8 cellular contexts compared by ENCODE assay signal in genomic region chr17:78359216-78359935, GRCh38. TPM values are rescaled to one million over a fixed set of nuclear protein-coding genes. Genes with fewer than 3 reads are reported as not detected.
A peak's percentile ranks its signal among the peaks of the same experiment; 100 is the strongest.
DNase-seq lines count a peak whose midpoint lies in the region; ATAC-seq, FAIRE-seq and TF ChIP-seq lines count a peak whose summit lies in the region.

No MANE protein-coding gene starts in this region.

- no peak for TF ChIP-seq RAD21 in K562 (CRISPR knock-in tag; conservative IDR thresholded peaks at IDR 0.05 in 1 of 2, IDR thresholded peaks at IDR 0.05 in 1 of 2)

- no peak for TF ChIP-seq EP300 in K562 (IDR thresholded peaks at IDR 0.05; ENCODE audit: low read length)

- no peaks in the 10 kb centered on the region for H3K79me2 ChIP-seq in MM.1S (ENCODE audit: low read length)
- peaks cover 41% of the 10 kb centered on the region for H3K79me2 ChIP-seq in K562 (ENCODE audit: control insufficient read depth, insufficient read depth, low read length)

- peak; percentile 1 for ATAC-seq in GM18502 (IDR thresholded peaks at IDR 0.05; ENCODE audit: poor library complexity, unreplicated experiment)
- ATAC-seq in K562: peak; percentile 32

- BruUV-seq in K562 (replicated peaks; lab: Mats Ljungman, UMichigan): no TSS peak

- H3K36me3 ChIP-seq in MM.1S (replicated peaks; ENCODE audit: insufficient read depth, low read length): no peaks in the 10 kb centered on the region
- peaks cover 33% of the 10 kb centered on the region for H3K36me3 ChIP-seq in K562 (ENCODE audit: control insufficient read depth, insufficient read depth, low read length)
- H3K36me3 ChIP-seq in kidney (ENCODE audit: control insufficient read depth in 1 of 2, insufficient read depth in 2 of 2, low read length in 2 of 2): peaks cover 3 to 9% of the 10 kb centered on the region in 2 donors

- no peak overlapping the region for H2AFZ ChIP-seq in MM.1S (ENCODE audit: low read length)
- no peak overlapping the region for H2AFZ ChIP-seq in K562 (ENCODE audit: low read depth, low read length)

- TF ChIP-seq CTCF in MM.1S (IDR thresholded peaks at IDR 0.05; ENCODE audit: low read length): no peak
- no peak for TF ChIP-seq CTCF in K562 (IDR thresholded peaks at IDR 0.05 in 2 of 3, conservative IDR thresholded peaks at IDR 0.05 in 1 of 3; ENCODE audit: insufficient read depth in 2 of 3, low read depth in 1 of 3, low read length in 3 of 3)
- TF ChIP-seq CTCF in kidney (IDR thresholded peaks at IDR 0.05; ENCODE audit: borderline replicate concordance, extremely low read depth, insufficient read depth): no peak

- peak overlapping the region; percentile 90 for H3K4me2 ChIP-seq in MM.1S (ENCODE audit: low read depth, low read length)
- H3K4me2 ChIP-seq in K562 (ENCODE audit: insufficient read depth, low read length): peak overlapping the region; percentile 88

- H4K20me1 ChIP-seq in MM.1S (ENCODE audit: insufficient read depth, low read length) (no peaks in the 10 kb centered on the region), K562 (replicated peaks; ENCODE audit: control insufficient read depth, insufficient read depth, low read length) (peaks cover 37% of the 10 kb centered on the region)

- H3K4me1 ChIP-seq in MM.1S (ENCODE audit: low read length) (peaks cover 24% of the 10 kb centered on the region), K562 (replicated peaks in 1 of 2; ENCODE audit: control insufficient read depth in 2 of 2, insufficient read depth in 2 of 2, low read length in 2 of 2) (peaks cover 39 to 62% of the 10 kb centered on the region in 2 experiments), kidney (ENCODE audit: control insufficient read depth in 1 of 2, insufficient read depth in 1 of 2, low read depth in 1 of 2, low read length in 2 of 2) (peaks cover 6 to 11% of the 10 kb centered on the region in 2 donors)

- no peaks in the 10 kb centered on the region for H3K9me2 ChIP-seq in MM.1S (replicated peaks; ENCODE audit: insufficient read depth, low read length)

- FAIRE-seq in K562 (lab: Jason Lieb, UNC): no peak
- no peak for FAIRE-seq in kidney (lab: Jason Lieb, UNC)

- H3K27ac ChIP-seq in MM.1S (ENCODE audit: low read length): no peak overlapping the region
- peak overlapping the region; percentile 84 for H3K27ac ChIP-seq in K562 (ENCODE audit: extremely low read depth, low read depth, low read length)
- peak overlapping the region; percentile 83 to 95 for H3K27ac ChIP-seq in kidney (ENCODE audit: low read depth in 2 of 2, low read length in 2 of 2)

- peaks cover 34% of the 10 kb centered on the region for H3F3A ChIP-seq in MM.1S (ENCODE audit: insufficient read depth, low read length)

- in situ Hi-C loops in K562 (cut with MboI): no loop called here

- H3K4me3 ChIP-seq in MM.1S (ENCODE audit: low read length) (peak overlapping the region; percentile 56; the same call in 1 of the 2 replicates), K562 (peak overlapping the region; percentile 90), kidney (ENCODE audit: low read length in 2 of 2) (peak overlapping the region; percentile 72 to 81)

- H3K9ac ChIP-seq in MM.1S (ENCODE audit: low read length): peak overlapping the region; percentile 21; the same call in 1 of the 2 replicates
- peak overlapping the region; percentile 86 to 99 for H3K9ac ChIP-seq in K562 (ENCODE audit: insufficient read depth in 1 of 2, low read depth in 2 of 2, low read length in 2 of 2)
- peak overlapping the region; percentile 73 to 81 for H3K9ac ChIP-seq in kidney (ENCODE audit: low read length in 2 of 2)

- H3K27me3 ChIP-seq in MM.1S (replicated peaks; ENCODE audit: insufficient read depth, low read length): peaks cover 57% of the 10 kb centered on the region
- no peaks in the 10 kb centered on the region for H3K27me3 ChIP-seq in K562 (ENCODE audit: control insufficient read depth in 2 of 2, insufficient read depth in 2 of 2, low read length in 2 of 2)

- no peak for TF ChIP-seq POLR2A in K562 (conservative IDR thresholded peaks at IDR 0.05)

- DNase-seq in MM.1S: no peak
- DNase-seq in K562 (ENCODE audit: extremely low read depth in 1 of 4, low spot score in 3 of 4): peak; percentile 42 to 68 (median 64)
- DNase-seq in kidney: no peak
- peak in 4 of 6 experiments; percentile 43 to 76 (median 49) for DNase-seq in stimulated activated naive CD4-positive, alpha-beta T cell (lab: John Stamatoyannopoulos, UW)
- DNase-seq in inferior parietal cortex (ENCODE audit: extremely low spot score): no peak
- no peak for DNase-seq in NCI-H345 (lab: John Stamatoyannopoulos, UW)
- no peak for DNase-seq in foreskin melanocyte

- CTCF ChIA-PET in K562 (lab: Yijun Ruan, JAX; ENCODE audit: low intra/inter-chr PET ratio): interaction anchor here (2.1 kb wide), 1 partner anchor 63 kb away, joined by 12 read pairs; no protein-coding TSS in a partner anchor

- H3K9me1 ChIP-seq in K562 (ENCODE audit: control insufficient read depth, insufficient read depth, low read length): peaks cover 23% of the 10 kb centered on the region

- intact Hi-C loops in K562 (cut with micrococcal nuclease) (no loop called here), kidney (cut with DNase I) (no loop called here)

- POLR2A ChIA-PET in K562 (lab: Yijun Ruan, JAX): interaction anchor here (0.6 to 1.4 kb wide), 7 partner anchors 10 to 85 kb away, joined by 3 to 4 read pairs (median 3); no protein-coding TSS in a partner anchor

- 1% methylated on average over 37 of the region's 76 CpGs for WGBS in K562 (ENCODE audit: insufficient coverage, low coverage, missing lambda C conversion rate)

- H3K9me3 ChIP-seq in MM.1S (replicated peaks; ENCODE audit: insufficient read depth, low read length) (no peaks in the 10 kb centered on the region), K562 (replicated peaks; ENCODE audit: control insufficient read depth, insufficient read depth, low read depth, low read length) (no peaks in the 10 kb centered on the region), kidney (ENCODE audit: control insufficient read depth in 1 of 2, low read length in 2 of 2) (no peaks in the 10 kb centered on the region)

TF ChIP-seq in K562, 482 proteins besides CTCF, POLR2A, EP300 and RAD21 (continues in another document):
- TF ChIP-seq PRPF4 (IDR thresholded peaks at IDR 0.05; ENCODE audit: insufficient read depth, low read depth, low read length, poor library complexity, severe bottlenecking) (no peak), HOXB6 (CRISPR knock-in tag; IDR thresholded peaks at IDR 0.05; ENCODE audit: borderline replicate concordance) (no peak), SAP30 (IDR thresholded peaks at IDR 0.05; ENCODE audit: borderline replicate concordance, insufficient read depth, low read depth, low read length, poor library complexity, severe bottlenecking) (peak; percentile 72)
- TF ChIP-seq, protein P1, sequence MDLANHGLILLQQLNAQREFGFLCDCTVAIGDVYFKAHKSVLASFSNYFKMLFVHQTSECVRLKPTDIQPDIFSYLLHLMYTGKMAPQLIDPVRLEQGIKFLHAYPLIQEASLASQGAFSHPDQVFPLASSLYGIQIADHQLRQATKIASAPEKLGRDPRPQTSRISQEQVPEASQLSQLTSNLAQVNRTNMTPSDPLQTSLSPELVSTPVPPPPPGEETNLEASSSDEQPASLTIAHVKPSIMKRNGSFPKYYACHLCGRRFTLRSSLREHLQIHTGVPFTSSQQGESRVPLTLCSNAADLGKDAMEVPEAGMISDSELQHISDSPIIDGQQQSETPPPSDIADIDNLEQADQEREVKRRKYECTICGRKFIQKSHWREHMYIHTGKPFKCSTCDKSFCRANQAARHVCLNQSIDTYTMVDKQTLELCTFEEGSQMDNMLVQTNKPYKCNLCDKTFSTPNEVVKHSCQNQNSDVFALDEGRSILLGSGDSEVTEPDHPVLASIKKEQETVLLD (IDR thresholded peaks at IDR 0.05): peak; percentile 61

RNA-seq across cellular contexts. Expression of gene SOCS3, which starts 0.5 kb away (rescaled TPM):
- 20.8 and 58.5 TPM in 2 replicates for total RNA-seq in K562 (2011; cell fraction: chromatin; rRNA removed; ENCODE audit: low replicate concordance)
- 62.9 and 64.2 TPM in 2 replicates for total RNA-seq in K562 (2011; cell fraction: nucleolus; rRNA removed)
- 32.2 and 39.5 TPM in 2 replicates for total RNA-seq in K562 (2011; cell fraction: nucleoplasm; rRNA removed)
- total RNA-seq in K562 (2014; rRNA removed) (37.3 and 38.9 TPM in 2 replicates), K562 (2014; rRNA removed; fragmentation: Illumina TruSeq; extraction: Trizol) (13.7 and 14.4 TPM in 2 replicates), K562 (2015; rRNA removed; fragmentation: Illumina TruSeq; extraction: Trizol) (10.9 and 12.3 TPM in 2 replicates), K562 (2021) (30.7 and 36.8 TPM in 2 replicates), kidney (110 TPM)
- polyA plus RNA-seq in K562 (2011; rRNA removed) (12.7 and 17.9 TPM in 2 replicates), K562 (2014; fragmentation: Illumina TruSeq; extraction: Trizol) (12.5 and 19.4 TPM in 2 replicates), K562 (2014; fragmentation: Nextera tagmentation; extraction: Ambion mirVana) (under 1 TPM; 0.56 to 0.92 TPM), K562 (2014; rRNA removed) (17.5 and 21.9 TPM in 2 replicates), kidney (ENCODE audit: insufficient read depth, low read depth, low replicate concordance) (31.2 TPM)
- 12.3 and 31.5 TPM in 2 replicates for polyA plus RNA-seq in K562 (2011; cell fraction: cytosol; rRNA removed)
- 26.9 and 59.7 TPM in 2 replicates for polyA plus RNA-seq in K562 (2011; cell fraction: nucleus; rRNA removed)
- 8.8 and 9.6 TPM in 2 replicates for polyA plus RNA-seq in K562 (2012)
- polyA minus RNA-seq in K562 (2011; rRNA and poly(A)+ RNA removed): 12.4 and 23.2 TPM in 2 replicates
- polyA minus RNA-seq in K562 (2011; cell fraction: cytosol; rRNA and poly(A)+ RNA removed): 22.2 and 30.9 TPM in 2 replicates
- 23.3 and 27.7 TPM in 2 replicates for polyA minus RNA-seq in K562 (2011; cell fraction: nucleus; rRNA and poly(A)+ RNA removed)

RNA-seq across cellular contexts. Expression of gene PGS1, which starts 19.1 kb away (rescaled TPM):
- 72.8 and 169 TPM in 2 replicates for total RNA-seq in K562 (2011; cell fraction: chromatin; rRNA removed; ENCODE audit: low replicate concordance)
- total RNA-seq in K562 (2011; cell fraction: nucleolus; rRNA removed): 88.1 and 96.7 TPM in 2 replicates
- 70.5 and 71.8 TPM in 2 replicates for total RNA-seq in K562 (2011; cell fraction: nucleoplasm; rRNA removed)
- total RNA-seq in K562 (2014; rRNA removed) (24.0 and 33.4 TPM in 2 replicates), K562 (2014; rRNA removed; fragmentation: Illumina TruSeq; extraction: Trizol) (10.7 and 14.0 TPM in 2 replicates), K562 (2015; rRNA removed; fragmentation: Illumina TruSeq; extraction: Trizol) (16.9 and 20.3 TPM in 2 replicates), K562 (2021) (33.5 and 38.4 TPM in 2 replicates), kidney (65.4 TPM)
- polyA plus RNA-seq in K562 (2011; rRNA removed) (39.4 and 43.6 TPM in 2 replicates), K562 (2014; fragmentation: Illumina TruSeq; extraction: Trizol) (22.3 and 27.0 TPM in 2 replicates), K562 (2014; fragmentation: Nextera tagmentation; extraction: Ambion mirVana) (1 to 10 TPM; 1.3 to 1.8 TPM), K562 (2014; rRNA removed) (29.7 and 36.0 TPM in 2 replicates), kidney (ENCODE audit: insufficient read depth, low read depth, low replicate concordance) (15.6 TPM)
- 36.4 and 45.7 TPM in 2 replicates for polyA plus RNA-seq in K562 (2011; cell fraction: cytosol; rRNA removed)
- 113 and 149 TPM in 2 replicates for polyA plus RNA-seq in K562 (2011; cell fraction: nucleus; rRNA removed)
- polyA plus RNA-seq in K562 (2012): 24.6 and 37.9 TPM in 2 replicates
- polyA minus RNA-seq in K562 (2011; rRNA and poly(A)+ RNA removed): 23.3 and 26.9 TPM in 2 replicates
- 30.8 and 30.9 TPM in 2 replicates for polyA minus RNA-seq in K562 (2011; cell fraction: cytosol; rRNA and poly(A)+ RNA removed)
- 40.8 and 57.1 TPM in 2 replicates for polyA minus RNA-seq in K562 (2011; cell fraction: nucleus; rRNA and poly(A)+ RNA removed)

Comparison
In these comparisons a context has a peak if more than half of its experiments do, and no peak if none do; other contexts are left out.
1. DNase-seq: peak in K562 (4 of 4) and stimulated activated naive CD4-positive, alpha-beta T cell (4 of 6); none in MM.1S (single experiment), kidney (single experiment), inferior parietal cortex (single experiment), NCI-H345 (single experiment) and foreskin melanocyte (single experiment).
2. H3K9ac ChIP-seq: peak in every context shown above with its lines; median percentile 92 in K562; 77 in kidney; 21 in MM.1S.
3. Peak in every context shown above with its lines, with median percentiles within 50 percentile points of each other: H3K4me3 ChIP-seq.